ENCODE assay signal across 35 cellular contexts in the genomic region with DNA sequence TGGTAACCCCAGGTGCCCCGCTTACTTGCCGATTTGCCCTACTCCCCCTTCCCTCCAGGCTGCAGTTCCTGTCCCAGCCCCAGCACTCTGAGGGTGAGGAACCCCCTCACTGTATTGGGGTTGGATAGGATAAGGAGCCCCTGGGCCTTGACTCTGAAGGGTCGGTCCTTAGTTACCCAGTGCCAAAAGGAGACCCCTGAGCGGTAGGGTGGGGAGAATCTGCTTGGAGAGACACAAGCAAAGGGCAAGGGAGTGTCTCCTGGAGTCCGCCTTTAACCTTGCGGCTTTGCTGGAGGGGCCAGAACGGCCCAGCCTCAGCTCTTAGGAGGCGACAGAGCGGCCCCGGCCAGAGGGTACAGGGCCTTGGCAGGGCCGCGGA. TPM values are rescaled to one million over a fixed set of nuclear protein-coding genes. Genes with fewer than 3 reads are reported as not detected.
"Had no signal": no experiment of that assay in that cellular context is flagged by ENCODE, and none has a peak within 500 bp of the region (broad histone marks: within the 10 kb centered on the region; RNA-seq: fewer than 3 reads in every experiment).

No MANE protein-coding gene starts in this region.

- H3K4me1 ChIP-seq: ascending aorta, breast epithelium, foreskin keratinocyte had no signal

- H3K4me3 Mint-ChIP-seq: activated B cell treated with CpG ODN at 0.5 μM for 24 hours; activated CD8-positive, alpha-beta T cell treated with anti-CD3 and anti-CD28 coated beads for 36 hours; activated naive CD4-positive, alpha-beta T cell treated with anti-CD3 and anti-CD28 coated beads, Interleukin-2, amount 50 U/mL, for 24 hours; activated naive CD8-positive, alpha-beta T cell treated with anti-CD3 and anti-CD28 coated beads for 36 hours; activated naive CD8-positive, alpha-beta T cell treated with anti-CD3 and anti-CD28 coated beads, Interleukin-2, amount 50 U/mL, for 24 hours; activated T-cell treated with anti-CD3 and anti-CD28 coated beads, Interleukin-2, amount 50 U/mL, for 4 hours; activated T-helper 17 cell treated with anti-CD3 and anti-CD28 coated beads, Interleukin-2, amount 50 U/mL, for 72 hours; brain; central memory CD8-positive, alpha-beta T cell; dendritic cell treated with granulocyte-macrophage colony-stimulating factor and Interleukin-4, amounts not matched to agents 40 ng/mL and 50 ng/mL, for 4 days; T-helper 17 cell; T-helper 2 cell treated with Interferon-gamma antibody and Interleukin-4, amounts not matched to agents 5 μg/mL and 100 μg/mL, for 36 hours had no signal

- H3K36me3 ChIP-seq: adrenal gland, ascending aorta, breast epithelium, cardiac muscle cell, esophagus muscularis mucosa, gastrocnemius medialis, WERI-Rb-1 had no signal

- H3K27me3 Mint-ChIP-seq: activated CD8-positive, alpha-beta T cell treated with anti-CD3 and anti-CD28 coated beads for 36 hours; activated naive CD4-positive, alpha-beta T cell treated with anti-CD3 and anti-CD28 coated beads, Interleukin-2, amount 50 U/mL, for 24 hours; activated naive CD8-positive, alpha-beta T cell treated with anti-CD3 and anti-CD28 coated beads for 36 hours; activated T-helper 17 cell treated with anti-CD3 and anti-CD28 coated beads, Interleukin-2, amount 50 U/mL, for 72 hours had no signal

- DNase-seq: activated B cell treated with CpG ODN at 0.5 μM for 24 hours; activated CD4-positive, alpha-beta T cell treated with anti-CD3 and anti-CD28 coated beads for 48 hours; activated CD4-positive, alpha-beta T cell treated with anti-CD3 and anti-CD28 coated beads, Interleukin-2, amount 50 U/mL, for 1 hour; activated CD4-positive, alpha-beta T cell treated with anti-CD3 and anti-CD28 coated beads, Interleukin-2, amount 50 U/mL, for 48 hours; activated CD8-positive, alpha-beta memory T cell treated with anti-CD3 and anti-CD28 coated beads for 24 hours; activated CD8-positive, alpha-beta T cell treated with anti-CD3 and anti-CD28 coated beads for 36 hours; activated effector memory CD4-positive, alpha-beta T cell treated with Interleukin-2 at 50 U/mL for 16 hours; activated gamma-delta T cell treated with Interleukin-2 at 50 U/mL for 16 hours; activated naive CD4-positive, alpha-beta T cell treated with Interleukin-2 at 50 U/mL for 16 hours; activated naive CD8-positive, alpha-beta T cell treated with anti-CD3 and anti-CD28 coated beads for 36 hours; activated naive CD8-positive, alpha-beta T cell treated with anti-CD3 and anti-CD28 coated beads, Interleukin-2, amount 50 U/mL, for 24 hours; activated T-cell treated with anti-CD3 and anti-CD28 coated beads, Interleukin-2, amount 50 U/mL, for 4 hours; adrenal gland; dorsolateral prefrontal cortex; effector memory CD4-positive, alpha-beta T cell; erythroblast; foreskin keratinocyte; gastrocnemius medialis; glutamatergic neuron; T-helper 1 cell; T-helper 17 cell; T1000; WERI-Rb-1 had no signal

- H3K27ac ChIP-seq: adrenal gland, ascending aorta, breast epithelium, cardiac muscle cell, coronary artery, dorsolateral prefrontal cortex, esophagus muscularis mucosa, foreskin keratinocyte, gastrocnemius medialis, WERI-Rb-1 had no signal

- H3K9me3 Mint-ChIP-seq: activated B cell treated with CpG ODN at 0.5 μM for 24 hours; activated CD8-positive, alpha-beta T cell treated with anti-CD3 and anti-CD28 coated beads for 36 hours; activated naive CD4-positive, alpha-beta T cell treated with anti-CD3 and anti-CD28 coated beads, Interleukin-2, amount 50 U/mL, for 24 hours; activated naive CD8-positive, alpha-beta T cell treated with anti-CD3 and anti-CD28 coated beads for 36 hours; activated naive CD8-positive, alpha-beta T cell treated with anti-CD3 and anti-CD28 coated beads, Interleukin-2, amount 50 U/mL, for 24 hours; activated T-cell treated with anti-CD3 and anti-CD28 coated beads, Interleukin-2, amount 50 U/mL, for 4 hours; activated T-helper 17 cell treated with anti-CD3 and anti-CD28 coated beads, Interleukin-2, amount 50 U/mL, for 72 hours; brain; central memory CD8-positive, alpha-beta T cell; dendritic cell treated with granulocyte-macrophage colony-stimulating factor and Interleukin-4, amounts not matched to agents 40 ng/mL and 50 ng/mL, for 4 days; T-helper 2 cell treated with Interferon-gamma antibody and Interleukin-4, amounts not matched to agents 5 μg/mL and 100 μg/mL, for 36 hours had no signal

- H3K9me3 ChIP-seq: adrenal gland, ascending aorta, breast epithelium, esophagus muscularis mucosa, gastrocnemius medialis had no signal

- H3K4me3 ChIP-seq: adrenal gland, ascending aorta, breast epithelium, cardiac muscle cell, coronary artery, dorsolateral prefrontal cortex, esophagus muscularis mucosa, gastrocnemius medialis had no signal

- H3K36me3 Mint-ChIP-seq: activated naive CD4-positive, alpha-beta T cell treated with anti-CD3 and anti-CD28 coated beads, Interleukin-2, amount 50 U/mL, for 24 hours; activated naive CD8-positive, alpha-beta T cell treated with anti-CD3 and anti-CD28 coated beads for 36 hours; brain had no signal

- H3K27ac Mint-ChIP-seq: activated B cell treated with CpG ODN at 0.5 μM for 24 hours; activated CD8-positive, alpha-beta T cell treated with anti-CD3 and anti-CD28 coated beads for 36 hours; activated naive CD4-positive, alpha-beta T cell treated with anti-CD3 and anti-CD28 coated beads, Interleukin-2, amount 50 U/mL, for 24 hours; activated naive CD8-positive, alpha-beta T cell treated with anti-CD3 and anti-CD28 coated beads for 36 hours; activated naive CD8-positive, alpha-beta T cell treated with anti-CD3 and anti-CD28 coated beads, Interleukin-2, amount 50 U/mL, for 24 hours; activated T-helper 17 cell treated with anti-CD3 and anti-CD28 coated beads, Interleukin-2, amount 50 U/mL, for 72 hours; dendritic cell treated with granulocyte-macrophage colony-stimulating factor and Interleukin-4, amounts not matched to agents 40 ng/mL and 50 ng/mL, for 4 days; T-helper 17 cell; T-helper 2 cell treated with Interferon-gamma antibody and Interleukin-4, amounts not matched to agents 5 μg/mL and 100 μg/mL, for 36 hours had no signal

- ATAC-seq: activated CD4-positive, CD25-positive, alpha-beta regulatory T cell treated with anti-CD3 and anti-CD28 coated beads, Interleukin-2, amount 50 U/mL, for 24 hours; activated CD8-positive, alpha-beta T cell treated with anti-CD3 and anti-CD28 coated beads for 36 hours; activated naive CD8-positive, alpha-beta T cell treated with anti-CD3 and anti-CD28 coated beads, Interleukin-2, amount 50 U/mL, for 24 hours; activated T-cell treated with anti-CD3 and anti-CD28 coated beads, Interleukin-2, amount 50 U/mL, for 4 hours; activated T-helper 17 cell treated with anti-CD3 and anti-CD28 coated beads, Interleukin-2, amount 50 U/mL, for 72 hours; foreskin keratinocyte; gastrocnemius medialis; T-helper 17 cell had no signal

- H3K4me1 Mint-ChIP-seq: activated B cell treated with CpG ODN at 0.5 μM for 24 hours; activated naive CD4-positive, alpha-beta T cell treated with anti-CD3 and anti-CD28 coated beads, Interleukin-2, amount 50 U/mL, for 24 hours; activated naive CD8-positive, alpha-beta T cell treated with anti-CD3 and anti-CD28 coated beads for 36 hours; activated naive CD8-positive, alpha-beta T cell treated with anti-CD3 and anti-CD28 coated beads, Interleukin-2, amount 50 U/mL, for 24 hours; activated T-helper 17 cell treated with anti-CD3 and anti-CD28 coated beads, Interleukin-2, amount 50 U/mL, for 72 hours; central memory CD8-positive, alpha-beta T cell had no signal

- H3K27me3 ChIP-seq: adrenal gland, ascending aorta, breast epithelium, cardiac muscle cell, dorsolateral prefrontal cortex, gastrocnemius medialis had no signal

RNA-seq across cellular contexts. Expression of gene CARD14, which starts 13.0 kb away (rescaled TPM):
- total RNA-seq: activated B cell treated with CpG ODN at 0.5 μM for 24 hours; activated naive CD8-positive, alpha-beta T cell treated with anti-CD3 and anti-CD28 coated beads for 36 hours; activated T-cell treated with anti-CD3 and anti-CD28 coated beads, Interleukin-2, amount 50 U/mL, for 4 hours; activated T-helper 17 cell treated with anti-CD3 and anti-CD28 coated beads, Interleukin-2, amount 50 U/mL, for 72 hours; gastrocnemius medialis; T-helper 17 cell had no signal
